10 cellular contexts compared by ENCODE assay signal in genomic region chr3:177827517-177828249, GRCh38.
A peak's percentile ranks its signal among the peaks of the same experiment; 100 is the strongest.
DNase-seq lines count a peak whose midpoint lies in the region; ATAC-seq and TF ChIP-seq lines count a peak whose summit lies in the region.
"Had no signal": no experiment of that assay in that cellular context is flagged by ENCODE, and none has a peak within 500 bp of the region (broad histone marks: within the 10 kb centered on the region; RNA-seq: fewer than 3 reads in every experiment).

No MANE protein-coding gene starts in this region.

- no peaks in the 10 kb centered on the region for H3K9me3 ChIP-seq in body of pancreas

- peak overlapping the region; percentile 22 to 77 (median 60) for H3K27ac ChIP-seq in body of pancreas

- TF ChIP-seq POLR2A in body of pancreas (IDR thresholded peaks at IDR 0.05) = no peak

- no peaks in the 10 kb centered on the region for H3K27me3 ChIP-seq in body of pancreas

- H3K4me1 ChIP-seq in body of pancreas = peaks cover 11% of the 10 kb centered on the region

- DNase-seq in EH (ENCODE audit: low read depth) = peak; percentile 88
- DNase-seq in body of pancreas = peak in 2 of 4 donors; percentile 29 to 32
- peak; percentile 34 for DNase-seq in myocyte (ENCODE audit: low read depth)
- DNase-seq in central memory CD4-positive, alpha-beta T cell = no peak
- no peak for DNase-seq in effector CD8-positive, alpha-beta T cell (lab: John Stamatoyannopoulos, UW)
- no peak for DNase-seq in SHP77 treated with DMSO at 0.1 percent for 48 hours (lab: John Stamatoyannopoulos, UW)
- DNase-seq: effector memory CD8-positive, alpha-beta T cell had no signal

- no peak for TF ChIP-seq CTCF in body of pancreas (IDR thresholded peaks at IDR 0.05)

- no peaks in the 10 kb centered on the region for H3K36me3 ChIP-seq in body of pancreas (replicated peaks in 1 of 2; ENCODE audit: insufficient read depth in 1 of 2, low read depth in 2 of 2)

- ATAC-seq in HG02981 (IDR thresholded peaks at IDR 0.05; ENCODE audit: unreplicated experiment) (peak; percentile 80), body of pancreas (peak; percentile 83), HG03280 (IDR thresholded peaks at IDR 0.05; ENCODE audit: unreplicated experiment) (no peak)
- ATAC-seq: effector memory CD8-positive, alpha-beta T cell; K562 had no signal

- no peak overlapping the region for H3K4me3 ChIP-seq in body of pancreas
- H3K4me3 ChIP-seq: K562 had no signal

- 41 to 50% methylated on average over 6 of the region's 6 CpGs for WGBS in body of pancreas, 2 donors

- intact Hi-C loops in body of pancreas (cut with DNase I) = no loop called here

Comparison
In these comparisons a context has a peak if more than half of its experiments do, and no peak if none do; other contexts are left out.
1. DNase-seq: peak in EH (single experiment) and myocyte (single experiment); none in central memory CD4-positive, alpha-beta T cell (single experiment), effector CD8-positive, alpha-beta T cell (single experiment) and SHP77 treated with DMSO at 0.1 percent for 48 hours (single experiment).